ENCODE assay signal across 1 cellular context in the genomic region with DNA sequence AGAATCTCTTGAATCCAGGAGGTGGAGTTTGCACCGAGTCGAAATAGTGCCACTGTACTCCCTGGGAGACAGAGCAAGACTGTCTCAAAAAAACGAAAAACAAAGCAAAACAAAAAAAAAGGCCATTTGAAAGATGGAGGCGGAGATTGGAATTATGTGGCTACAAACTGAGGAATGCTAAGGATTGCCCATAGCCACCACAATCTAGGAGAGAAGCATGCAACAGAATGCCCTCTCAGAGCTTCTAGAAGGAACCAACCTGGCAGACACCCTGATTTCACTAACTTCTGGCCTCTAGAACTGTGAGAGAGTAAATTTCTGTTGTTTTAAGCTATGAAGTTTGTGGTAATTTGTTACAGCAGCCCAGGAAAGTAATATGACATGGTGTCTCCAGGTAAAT.
TF ChIP-seq lines count a peak whose summit lies in the region.

No MANE protein-coding gene starts in this region.

TF ChIP-seq in IMR-90, 13 proteins besides CTCF, POLR2A, EP300 and RAD21 (continued from another document):
- TF ChIP-seq, protein P1, sequence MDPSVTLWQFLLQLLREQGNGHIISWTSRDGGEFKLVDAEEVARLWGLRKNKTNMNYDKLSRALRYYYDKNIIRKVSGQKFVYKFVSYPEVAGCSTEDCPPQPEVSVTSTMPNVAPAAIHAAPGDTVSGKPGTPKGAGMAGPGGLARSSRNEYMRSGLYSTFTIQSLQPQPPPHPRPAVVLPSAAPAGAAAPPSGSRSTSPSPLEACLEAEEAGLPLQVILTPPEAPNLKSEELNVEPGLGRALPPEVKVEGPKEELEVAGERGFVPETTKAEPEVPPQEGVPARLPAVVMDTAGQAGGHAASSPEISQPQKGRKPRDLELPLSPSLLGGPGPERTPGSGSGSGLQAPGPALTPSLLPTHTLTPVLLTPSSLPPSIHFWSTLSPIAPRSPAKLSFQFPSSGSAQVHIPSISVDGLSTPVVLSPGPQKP (IDR thresholded peaks at IDR 0.05; ENCODE audit: borderline replicate concordance, low read depth, low read length), result no peak
- no peak for TF ChIP-seq CHD1 (IDR thresholded peaks at IDR 0.05; ENCODE audit: low read depth, low read length)
- no peak for TF ChIP-seq CEBPB (IDR thresholded peaks at IDR 0.05; ENCODE audit: low read depth, low read length)
- TF ChIP-seq BHLHE40 (IDR thresholded peaks at IDR 0.05; ENCODE audit: low read depth, low read length), result no peak
- TF ChIP-seq RCOR1 (IDR thresholded peaks at IDR 0.05; ENCODE audit: insufficient replicate concordance, low read length), result no peak
- no peak for TF ChIP-seq MAZ (IDR thresholded peaks at IDR 0.05; ENCODE audit: borderline replicate concordance, low read depth, low read length)
- no peak for TF ChIP-seq SMC3 (IDR thresholded peaks at IDR 0.05; ENCODE audit: low read depth, low read length)
- TF ChIP-seq FOS (IDR thresholded peaks at IDR 0.05; ENCODE audit: low read depth, low read length), result no peak
- TF ChIP-seq MXI1 (IDR thresholded peaks at IDR 0.05; ENCODE audit: borderline replicate concordance, low read depth, low read length), result no peak
- no peak for TF ChIP-seq NFE2L2 (IDR thresholded peaks at IDR 0.05; ENCODE audit: low read depth, low read length)
- TF ChIP-seq, protein P2, sequence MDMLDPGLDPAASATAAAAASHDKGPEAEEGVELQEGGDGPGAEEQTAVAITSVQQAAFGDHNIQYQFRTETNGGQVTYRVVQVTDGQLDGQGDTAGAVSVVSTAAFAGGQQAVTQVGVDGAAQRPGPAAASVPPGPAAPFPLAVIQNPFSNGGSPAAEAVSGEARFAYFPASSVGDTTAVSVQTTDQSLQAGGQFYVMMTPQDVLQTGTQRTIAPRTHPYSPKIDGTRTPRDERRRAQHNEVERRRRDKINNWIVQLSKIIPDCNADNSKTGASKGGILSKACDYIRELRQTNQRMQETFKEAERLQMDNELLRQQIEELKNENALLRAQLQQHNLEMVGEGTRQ (IDR thresholded peaks at IDR 0.05; ENCODE audit: low read depth, low read length), result no peak
- no peak for TF ChIP-seq MAFK (IDR thresholded peaks at IDR 0.05; ENCODE audit: low read depth, low read length)
